ENCODE assay signal across 19 cellular contexts in genomic region chr7:100689230-100690135, GRCh38. TPM values are rescaled to one million over a fixed set of nuclear protein-coding genes. Genes with fewer than 3 reads are reported as not detected.
DNase-seq lines count a peak whose midpoint lies in the region; ATAC-seq and TF ChIP-seq lines count a peak whose summit lies in the region.
"Had no signal": no experiment of that assay in that cellular context is flagged by ENCODE, and none has a peak within 500 bp of the region (broad histone marks: within the 10 kb centered on the region; RNA-seq: fewer than 3 reads in every experiment).

No MANE protein-coding gene starts in this region.

- no peaks in the 10 kb centered on the region for H3K9me2 ChIP-seq in Karpas-422 (replicated peaks; ENCODE audit: insufficient read depth, low read length)

- peaks cover 16% of the 10 kb centered on the region for H3K36me3 ChIP-seq in Karpas-422 (ENCODE audit: insufficient read depth, low read length)

- H3K27me3 ChIP-seq in Karpas-422 (ENCODE audit: low read length): no peaks in the 10 kb centered on the region
- H3K27me3 ChIP-seq: upper lobe of left lung had no signal

- CTCF ChIA-PET in T-cell (lab: Charles Lee): interaction anchor here (0.6 to 2.0 kb wide), 5 partner anchors 9 to 55 kb away, joined by 3 to 8 read pairs (median 5); partner anchors contain the start of genes GNB2 (in 1 of the 2) and POP7 (in 1 of the 2)

- H4K20me1 ChIP-seq in Karpas-422 (ENCODE audit: insufficient read depth, low read depth, low read length): peaks cover 37% of the 10 kb centered on the region

- POLR2A ChIA-PET in T-cell (lab: Charles Lee): interaction anchor here in 1 of 2 donors (1.5 kb wide), 1 partner anchor 9 kb away, joined by 5 read pairs; no protein-coding TSS in a partner anchor

- no peak overlapping the region for H3K9ac ChIP-seq in Karpas-422 (ENCODE audit: low read length)
- H3K9ac ChIP-seq: KMS-11 had no signal

- H3K4me3 Mint-ChIP-seq in T-helper 2 cell treated with Interferon-gamma antibody and Interleukin-4, amounts not matched to agents 5 μg/mL and 100 μg/mL, for 36 hours: no peak overlapping the region
- H3K4me3 Mint-ChIP-seq in stimulated activated effector memory CD8-positive, alpha-beta T cell treated with anti-CD3 and anti-CD28 coated beads, Interleukin-12 subunit alpha, Interleukin-12 subunit beta, amount 100 ng/mL, for 72 hours: no peak overlapping the region
- no peak overlapping the region for H3K4me3 Mint-ChIP-seq in activated T-cell treated with anti-CD3 and anti-CD28 coated beads, Interleukin-2, amount 50 U/mL, for 72 hours
- H3K4me3 Mint-ChIP-seq in T-cell: no peak overlapping the region

- peaks cover 24% of the 10 kb centered on the region for H3K4me1 ChIP-seq in Karpas-422 (ENCODE audit: low read length)

- peaks cover 54% of the 10 kb centered on the region for H3K79me2 ChIP-seq in Karpas-422 (ENCODE audit: low read length)

- no peak for TF ChIP-seq POLR2A in NB4 (IDR thresholded peaks at IDR 0.05; ENCODE audit: extremely low read depth, insufficient read length)

- peak; percentile 7 for TF ChIP-seq CTCF in NB4 (IDR thresholded peaks at IDR 0.05; ENCODE audit: low read depth, low read length)
- peak; percentile 6 for TF ChIP-seq CTCF in epithelial cell of esophagus (IDR thresholded peaks at IDR 0.05; ENCODE audit: insufficient read depth, low read depth, low read length, missing control alignments)

- no peak for DNase-seq in T-helper 2 cell treated with Interferon-gamma antibody and Interleukin-4, amounts not matched to agents 5 μg/mL and 100 μg/mL, for 36 hours (ENCODE audit: low spot score)
- no peak for DNase-seq in T-helper 2 cell
- peak; percentile 52 for DNase-seq in NB4 (ENCODE audit: low read depth)
- DNase-seq in epithelial cell of esophagus (ENCODE audit: low read depth): no peak
- no peak for DNase-seq in stimulated activated effector memory CD8-positive, alpha-beta T cell treated with anti-CD3 and anti-CD28 coated beads, Interleukin-12 subunit alpha, Interleukin-12 subunit beta, amount 100 ng/mL, for 72 hours (ENCODE audit: low spot score in 2 of 2)
- no peak for DNase-seq in Karpas-422
- no peak for DNase-seq in activated T-cell treated with anti-CD3 and anti-CD28 coated beads, Interleukin-2, amount 50 U/mL, for 72 hours
- DNase-seq in T-cell: no peak
- DNase-seq: amniotic stem cell; HCEC 1CT; NCI-H146; NCI-H446 treated with DMSO at 0.1 percent for 48 hours; OCI-M1; stimulated activated CD4-positive, alpha-beta T cell treated with anti-CD3 and anti-CD28 coated beads, Interleukin-1b, Interleukin-23, amount 100 ng/mL, for 48 hours had no signal

- H3K27ac ChIP-seq in Karpas-422 (ENCODE audit: low read length): no peak overlapping the region
- H3K27ac ChIP-seq: KMS-11, upper lobe of left lung had no signal

- H3K9me3 ChIP-seq in Karpas-422 (ENCODE audit: low read length): no peaks in the 10 kb centered on the region
- H3K9me3 ChIP-seq: upper lobe of left lung had no signal

- H2AFZ ChIP-seq in Karpas-422 (ENCODE audit: low read length): no peak overlapping the region

- H3K27me3 Mint-ChIP-seq in T-helper 2 cell treated with Interferon-gamma antibody and Interleukin-4, amounts not matched to agents 5 μg/mL and 100 μg/mL, for 36 hours (ENCODE audit: low read depth): no peaks in the 10 kb centered on the region
- no peaks in the 10 kb centered on the region for H3K27me3 Mint-ChIP-seq in activated T-cell treated with anti-CD3 and anti-CD28 coated beads, Interleukin-2, amount 50 U/mL, for 72 hours (ENCODE audit: low read depth)
- no peaks in the 10 kb centered on the region for H3K27me3 Mint-ChIP-seq in T-cell

- H3K9me3 Mint-ChIP-seq in T-helper 2 cell treated with Interferon-gamma antibody and Interleukin-4, amounts not matched to agents 5 μg/mL and 100 μg/mL, for 36 hours: no peaks in the 10 kb centered on the region
- H3K9me3 Mint-ChIP-seq in stimulated activated effector memory CD8-positive, alpha-beta T cell treated with anti-CD3 and anti-CD28 coated beads, Interleukin-12 subunit alpha, Interleukin-12 subunit beta, amount 100 ng/mL, for 72 hours: no peaks in the 10 kb centered on the region
- no peaks in the 10 kb centered on the region for H3K9me3 Mint-ChIP-seq in activated T-cell treated with anti-CD3 and anti-CD28 coated beads, Interleukin-2, amount 50 U/mL, for 72 hours
- H3K9me3 Mint-ChIP-seq in T-cell: no peaks in the 10 kb centered on the region

- peak overlapping the region; percentile 62 for H3K27ac Mint-ChIP-seq in T-helper 2 cell treated with Interferon-gamma antibody and Interleukin-4, amounts not matched to agents 5 μg/mL and 100 μg/mL, for 36 hours
- peak overlapping the region; percentile 82 for H3K27ac Mint-ChIP-seq in stimulated activated effector memory CD8-positive, alpha-beta T cell treated with anti-CD3 and anti-CD28 coated beads, Interleukin-12 subunit alpha, Interleukin-12 subunit beta, amount 100 ng/mL, for 72 hours
- H3K27ac Mint-ChIP-seq in activated T-cell treated with anti-CD3 and anti-CD28 coated beads, Interleukin-2, amount 50 U/mL, for 72 hours: no peak overlapping the region
- H3K27ac Mint-ChIP-seq in T-cell: no peak overlapping the region

- H3K4me1 Mint-ChIP-seq in T-helper 2 cell treated with Interferon-gamma antibody and Interleukin-4, amounts not matched to agents 5 μg/mL and 100 μg/mL, for 36 hours (ENCODE audit: low read depth): peaks cover 20% of the 10 kb centered on the region
- H3K4me1 Mint-ChIP-seq in stimulated activated effector memory CD8-positive, alpha-beta T cell treated with anti-CD3 and anti-CD28 coated beads, Interleukin-12 subunit alpha, Interleukin-12 subunit beta, amount 100 ng/mL, for 72 hours: peaks cover 44% of the 10 kb centered on the region
- peaks cover 35% of the 10 kb centered on the region for H3K4me1 Mint-ChIP-seq in activated T-cell treated with anti-CD3 and anti-CD28 coated beads, Interleukin-2, amount 50 U/mL, for 72 hours (ENCODE audit: low read depth)
- peaks cover 30 to 38% (median 33%) of the 10 kb centered on the region in 3 donors for H3K4me1 Mint-ChIP-seq in T-cell

- H3K36me3 Mint-ChIP-seq in T-helper 2 cell treated with Interferon-gamma antibody and Interleukin-4, amounts not matched to agents 5 μg/mL and 100 μg/mL, for 36 hours (ENCODE audit: low read depth): peaks cover 23% of the 10 kb centered on the region
- H3K36me3 Mint-ChIP-seq in stimulated activated effector memory CD8-positive, alpha-beta T cell treated with anti-CD3 and anti-CD28 coated beads, Interleukin-12 subunit alpha, Interleukin-12 subunit beta, amount 100 ng/mL, for 72 hours: peaks cover 75% of the 10 kb centered on the region
- H3K36me3 Mint-ChIP-seq in activated T-cell treated with anti-CD3 and anti-CD28 coated beads, Interleukin-2, amount 50 U/mL, for 72 hours (ENCODE audit: insufficient read depth in 2 of 2): peaks cover 6 to 8% of the 10 kb centered on the region in 2 donors
- peaks cover 8% of the 10 kb centered on the region for H3K36me3 Mint-ChIP-seq in T-cell

- no peak for ATAC-seq in stimulated activated effector memory CD8-positive, alpha-beta T cell treated with anti-CD3 and anti-CD28 coated beads, Interleukin-12 subunit alpha, Interleukin-12 subunit beta, amount 100 ng/mL, for 72 hours
- no peak for ATAC-seq in activated T-cell treated with anti-CD3 and anti-CD28 coated beads, Interleukin-2, amount 50 U/mL, for 72 hours (replicated peaks in 1 of 2)
- ATAC-seq in T-cell (replicated peaks in 1 of 4): no peak

- H3K4me3 ChIP-seq in NB4 (ENCODE audit: low read depth, low read length): no peak overlapping the region
- no peak overlapping the region for H3K4me3 ChIP-seq in epithelial cell of esophagus (ENCODE audit: low read length)
- H3K4me3 ChIP-seq in Karpas-422 (ENCODE audit: low read length): no peak overlapping the region
- H3K4me3 ChIP-seq: upper lobe of left lung had no signal

- H3K4me2 ChIP-seq in Karpas-422 (ENCODE audit: low read depth, low read length, poor library complexity, severe bottlenecking): no peak overlapping the region
- H3K4me2 ChIP-seq: KMS-11 had no signal

RNA-seq across cellular contexts. Expression of gene GIGYF1, which starts 4.6 kb away (rescaled TPM):
- total RNA-seq in Karpas-422 (2014; rRNA removed; shearing (Covaris generic); ENCODE audit: low replicate concordance): 16.3 and 38.2 TPM in 2 replicates
- total RNA-seq in activated T-cell treated with anti-CD3 and anti-CD28 coated beads, Interleukin-2, amount 50 U/mL, for 72 hours: 10 to 100 TPM; 51.5 to 53.2 TPM
- total RNA-seq in T-cell: 100 to 1,000 TPM in 3 of 5 donors, 10 to 100 TPM in 2; 87.7 to 161 (median 124) TPM

RNA-seq across cellular contexts. Expression of gene GNB2, which starts 15.9 kb away (rescaled TPM):
- 65.0 and 101 TPM in 2 replicates for total RNA-seq in Karpas-422 (2014; rRNA removed; shearing (Covaris generic); ENCODE audit: low replicate concordance)
- total RNA-seq in activated T-cell treated with anti-CD3 and anti-CD28 coated beads, Interleukin-2, amount 50 U/mL, for 72 hours: 100 to 1,000 TPM; 196 to 198 TPM
- 100 to 1,000 TPM; 101 to 175 (median 153) TPM for total RNA-seq in T-cell

RNA-seq across cellular contexts. Expression of gene POP7, which starts 16.4 kb away (rescaled TPM):
- 29.7 and 72.8 TPM in 2 replicates for total RNA-seq in Karpas-422 (2014; rRNA removed; shearing (Covaris generic); ENCODE audit: low replicate concordance)
- total RNA-seq in activated T-cell treated with anti-CD3 and anti-CD28 coated beads, Interleukin-2, amount 50 U/mL, for 72 hours: 10 to 100 TPM; 33.3 to 40.9 TPM
- 10 to 100 TPM in 3 of 5 donors, 1 to 10 TPM in 2; 8.3 to 18.1 (median 17.8) TPM for total RNA-seq in T-cell

RNA-seq across cellular contexts. Expression of gene EPO, which starts 30.8 kb away (rescaled TPM):
- not detected in 2 replicates for total RNA-seq in Karpas-422 (2014; rRNA removed; shearing (Covaris generic); ENCODE audit: low replicate concordance)
- under 1 TPM in 1 of 2 donors, not detected in 1; 0.19 TPM for total RNA-seq in activated T-cell treated with anti-CD3 and anti-CD28 coated beads, Interleukin-2, amount 50 U/mL, for 72 hours
- total RNA-seq in T-cell: not detected
- total RNA-seq: chondrocyte, G401, renal cortical epithelial cell had no signal

RNA-seq across cellular contexts. Expression of gene ACTL6B, which starts 33.2 kb away (rescaled TPM):
- total RNA-seq in Karpas-422 (2014; rRNA removed; shearing (Covaris generic); ENCODE audit: low replicate concordance): not detected in 2 replicates
- total RNA-seq in activated T-cell treated with anti-CD3 and anti-CD28 coated beads, Interleukin-2, amount 50 U/mL, for 72 hours: not detected
- total RNA-seq in T-cell: not detected
- total RNA-seq: chondrocyte, renal cortical epithelial cell, upper lobe of left lung had no signal

Comparison
In these comparisons a context has a peak if more than half of its experiments do, and no peak if none do; other contexts are left out.
1. H3K27ac Mint-ChIP-seq: peak in T-helper 2 cell treated with Interferon-gamma antibody and Interleukin-4, amounts not matched to agents 5 μg/mL and 100 μg/mL, for 36 hours (single experiment) and stimulated activated effector memory CD8-positive, alpha-beta T cell treated with anti-CD3 and anti-CD28 coated beads, Interleukin-12 subunit alpha, Interleukin-12 subunit beta, amount 100 ng/mL, for 72 hours (single experiment); none in activated T-cell treated with anti-CD3 and anti-CD28 coated beads, Interleukin-2, amount 50 U/mL, for 72 hours (single experiment) and T-cell (0 of 2).